In genomic region chr9:4117835-4118610, GRCh38 we compare ENCODE assay signal across 9 cellular contexts.
DNase-seq lines count a peak whose midpoint lies in the region; ATAC-seq and TF ChIP-seq lines count a peak whose summit lies in the region.
"Had no signal": no experiment of that assay in that cellular context is flagged by ENCODE, and none has a peak within 500 bp of the region (broad histone marks: within the 10 kb centered on the region; RNA-seq: fewer than 3 reads in every experiment).

No MANE protein-coding gene starts in this region.

- no peaks in the 10 kb centered on the region for H3K4me1 Mint-ChIP-seq in activated naive CD4-positive, alpha-beta T cell treated with anti-CD3 and anti-CD28 coated beads, Interleukin-2, amount 10 ng/mL, durations not matched to agents 7 days and 5 days

- no peaks in the 10 kb centered on the region for H3K79me2 ChIP-seq in OCI-LY7 (ENCODE audit: insufficient read depth, low read depth, low read length)

- ATAC-seq in GM18867 (IDR thresholded peaks at IDR 0.05; ENCODE audit: unreplicated experiment) (peak; percentile 74), lower lobe of right lung (peak; percentile 9 to 41), upper lobe of left lung (ENCODE audit: low FRiP score in 2 of 2) (peak; percentile 13 to 15), GM19452 (IDR thresholded peaks at IDR 0.05; ENCODE audit: unreplicated experiment) (no peak), GM18517 (IDR thresholded peaks at IDR 0.05; ENCODE audit: unreplicated experiment) (no peak)

- WGBS in upper lobe of left lung, 2 donors = 87 to 92% methylated on average over 32 to 58 of the region's 67 CpGs

- no peaks in the 10 kb centered on the region for H3K9me2 ChIP-seq in OCI-LY7 (ENCODE audit: insufficient read depth, low read length)

- no TSS peak for BruUV-seq in OCI-LY7 (replicated peaks; lab: Mats Ljungman, UMichigan)

- no peak overlapping the region for H2AFZ ChIP-seq in OCI-LY7 (ENCODE audit: low read length)

- TF ChIP-seq EP300 in upper lobe of left lung (IDR thresholded peaks at IDR 0.05) = no peak

- CTCF ChIA-PET in OCI-LY7 (lab: Charles Lee; ENCODE audit: unreplicated experiment) = no interaction called here
- CTCF ChIA-PET in activated naive CD4-positive, alpha-beta T cell treated with anti-CD3 and anti-CD28 coated beads, Interleukin-2, amount 10 ng/mL, durations not matched to agents 7 days and 5 days (lab: Charles Lee) = interaction anchor here (1.3 to 2.4 kb wide), 2 partner anchors 39 to 385 kb away, joined by 4 to 15 read pairs; no protein-coding TSS in a partner anchor

- peak; percentile 79 for TF ChIP-seq CTCF in OCI-LY7 (conservative IDR thresholded peaks at IDR 0.05; ENCODE audit: low read length)
- TF ChIP-seq CTCF in lower lobe of right lung (IDR thresholded peaks at IDR 0.05) = peak; percentile 36
- TF ChIP-seq CTCF in upper lobe of left lung (IDR thresholded peaks at IDR 0.05) = peak; percentile 28 to 47 (median 38)

- no peaks in the 10 kb centered on the region for H3K27me3 Mint-ChIP-seq in activated naive CD4-positive, alpha-beta T cell treated with anti-CD3 and anti-CD28 coated beads, Interleukin-2, amount 10 ng/mL, durations not matched to agents 7 days and 5 days

- POLR2A ChIA-PET in OCI-LY7 (lab: Charles Lee) = no interaction called here

- H3K9me3 ChIP-seq in OCI-LY7 (ENCODE audit: low read length) = no peaks in the 10 kb centered on the region
- H3K9me3 ChIP-seq in lower lobe of right lung = no peaks in the 10 kb centered on the region
- no peaks in the 10 kb centered on the region for H3K9me3 ChIP-seq in upper lobe of left lung
- H3K9me3 ChIP-seq: pancreas had no signal

- no peaks in the 10 kb centered on the region for H3K27me3 ChIP-seq in lower lobe of right lung (ENCODE audit: low read depth)
- H3K27me3 ChIP-seq in upper lobe of left lung = no peaks in the 10 kb centered on the region
- H3K27me3 ChIP-seq: pancreas had no signal

- no peak overlapping the region for H3K4me3 Mint-ChIP-seq in activated naive CD4-positive, alpha-beta T cell treated with anti-CD3 and anti-CD28 coated beads, Interleukin-2, amount 10 ng/mL, durations not matched to agents 7 days and 5 days

- H3K9me3 Mint-ChIP-seq in activated naive CD4-positive, alpha-beta T cell treated with anti-CD3 and anti-CD28 coated beads, Interleukin-2, amount 10 ng/mL, durations not matched to agents 7 days and 5 days = no peaks in the 10 kb centered on the region

- H3K4me2 ChIP-seq in OCI-LY7 (ENCODE audit: low read length) = no peak overlapping the region

- H3K36me3 Mint-ChIP-seq in activated naive CD4-positive, alpha-beta T cell treated with anti-CD3 and anti-CD28 coated beads, Interleukin-2, amount 10 ng/mL, durations not matched to agents 7 days and 5 days = no peaks in the 10 kb centered on the region

- DNase-seq in OCI-LY7 (ENCODE audit: low spot score) = peak; percentile 47
- DNase-seq in activated naive CD4-positive, alpha-beta T cell treated with anti-CD3 and anti-CD28 coated beads, Interleukin-2, amount 10 ng/mL, durations not matched to agents 7 days and 5 days = peak; percentile 62
- DNase-seq in lower lobe of right lung = peak; percentile 41
- peak in 1 of 2 donors; percentile 74 for DNase-seq in upper lobe of left lung
- no peak for DNase-seq in islet precursor cell

- intact Hi-C loops in OCI-LY7 (cut with micrococcal nuclease; ENCODE audit: unreplicated experiment) (loop anchor here (1.0 to 5.0 kb wide), 2 partner anchors 386 to 1261 kb away; no protein-coding TSS in a partner anchor), lower lobe of right lung (cut with DNase I) (no loop called here)

- H3K27ac ChIP-seq in OCI-LY7 (ENCODE audit: low read depth, low read length, poor library complexity, severe bottlenecking) = no peak overlapping the region
- no peak overlapping the region for H3K27ac ChIP-seq in lower lobe of right lung
- peak overlapping the region in 1 of 4 donors; percentile 57 for H3K27ac ChIP-seq in upper lobe of left lung

- no peak for TF ChIP-seq POLR2A in upper lobe of left lung (IDR thresholded peaks at IDR 0.05)

- H3K36me3 ChIP-seq in OCI-LY7 (ENCODE audit: insufficient read depth, low read length) (no peaks in the 10 kb centered on the region), lower lobe of right lung (no peaks in the 10 kb centered on the region), upper lobe of left lung (no peaks in the 10 kb centered on the region)

- no peak overlapping the region for H3K4me3 ChIP-seq in OCI-LY7 (ENCODE audit: low read depth, low read length, poor library complexity, severe bottlenecking)
- no peak overlapping the region for H3K4me3 ChIP-seq in lower lobe of right lung
- no peak overlapping the region for H3K4me3 ChIP-seq in upper lobe of left lung
- H3K4me3 ChIP-seq: pancreas had no signal

- H3K4me1 ChIP-seq in OCI-LY7 (ENCODE audit: insufficient read depth, low read length, poor library complexity, severe bottlenecking) = no peaks in the 10 kb centered on the region
- H3K4me1 ChIP-seq in lower lobe of right lung = peaks cover 18% of the 10 kb centered on the region
- peaks cover 0 to 10% (median 5%) of the 10 kb centered on the region in 4 donors for H3K4me1 ChIP-seq in upper lobe of left lung

- no peak overlapping the region for H3K27ac Mint-ChIP-seq in activated naive CD4-positive, alpha-beta T cell treated with anti-CD3 and anti-CD28 coated beads, Interleukin-2, amount 10 ng/mL, durations not matched to agents 7 days and 5 days

- no peaks in the 10 kb centered on the region for H4K20me1 ChIP-seq in OCI-LY7 (ENCODE audit: insufficient read depth, low read length)

Comparison
In these comparisons a context has a peak if more than half of its experiments do, and no peak if none do; other contexts are left out.
1. ATAC-seq: peak in GM18867 (single experiment), lower lobe of right lung (2 of 2) and upper lobe of left lung (2 of 2); none in GM19452 (single experiment) and GM18517 (single experiment).
2. Peak in every context shown above with its lines, with median percentiles within 50 percentile points of each other: CTCF ChIP-seq.